15 cellular contexts compared by ENCODE assay signal in the genomic region with DNA sequence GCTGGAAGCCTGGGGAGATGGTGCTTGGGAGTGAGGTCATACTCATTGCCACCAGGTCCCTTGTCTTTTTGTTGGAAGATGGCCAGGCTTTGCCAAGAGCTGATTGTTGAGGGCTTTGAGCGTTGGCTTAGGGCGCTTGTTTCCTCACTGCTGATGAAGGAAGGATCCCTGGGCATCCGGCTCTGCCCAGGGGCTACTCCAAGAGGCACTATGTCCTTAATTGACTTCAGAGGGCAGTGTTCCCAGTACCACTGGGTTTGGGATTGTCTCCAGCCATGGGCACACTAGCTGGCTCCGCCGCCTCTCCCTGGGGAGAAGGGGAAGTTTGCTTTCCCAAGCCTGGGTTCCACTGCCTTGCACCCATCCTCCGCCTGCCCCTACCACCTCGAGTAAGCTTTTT.
"Had no signal": no experiment of that assay in that cellular context is flagged by ENCODE, and none has a peak within 500 bp of the region (broad histone marks: within the 10 kb centered on the region; RNA-seq: fewer than 3 reads in every experiment).

No MANE protein-coding gene starts in this region.

- H3K27ac ChIP-seq: foreskin keratinocyte, heart right ventricle, neural progenitor cell, right lobe of liver, suprapubic skin, upper lobe of left lung, VCaP had no signal

- ATAC-seq: activated naive CD4-positive, alpha-beta T cell treated with anti-CD3 and anti-CD28 coated beads, Interleukin-2, amount 50 U/mL, for 72 hours; activated T-cell treated with anti-CD3 and anti-CD28 coated beads, Interleukin-2, amount 50 U/mL, for 4 hours; foreskin keratinocyte; right lobe of liver; stimulated activated naive B cell treated with anti-CD40 and anti-IgM and Interleukin-4, amounts not matched to agents 10 μg/mL and 1 μg/mL and 100 μg/mL, for 72 hours; T-cell had no signal

- DNase-seq: activated CD4-positive, alpha-beta memory T cell treated with anti-CD3 and anti-CD28 coated beads for 36 hours; activated effector memory CD4-positive, alpha-beta T cell treated with anti-CD3 and anti-CD28 coated beads, Interleukin-2, amount 50 U/mL, for 16 hours; activated T-cell treated with anti-CD3 and anti-CD28 coated beads, Interleukin-2, amount 50 U/mL, for 4 hours; amniotic stem cell; foreskin keratinocyte; heart right ventricle; right lobe of liver; stimulated activated CD4-positive, alpha-beta T cell treated with anti-CD3 and anti-CD28 coated beads, Interleukin-1b, Interleukin-23, amount 100 ng/mL, for 48 hours; stimulated activated naive B cell treated with anti-CD40 and anti-IgM and Interleukin-4, amounts not matched to agents 10 μg/mL and 1 μg/mL and 100 μg/mL, for 72 hours; T-cell; upper lobe of left lung had no signal
